1 cellular context compared by ENCODE assay signal in the genomic region with DNA sequence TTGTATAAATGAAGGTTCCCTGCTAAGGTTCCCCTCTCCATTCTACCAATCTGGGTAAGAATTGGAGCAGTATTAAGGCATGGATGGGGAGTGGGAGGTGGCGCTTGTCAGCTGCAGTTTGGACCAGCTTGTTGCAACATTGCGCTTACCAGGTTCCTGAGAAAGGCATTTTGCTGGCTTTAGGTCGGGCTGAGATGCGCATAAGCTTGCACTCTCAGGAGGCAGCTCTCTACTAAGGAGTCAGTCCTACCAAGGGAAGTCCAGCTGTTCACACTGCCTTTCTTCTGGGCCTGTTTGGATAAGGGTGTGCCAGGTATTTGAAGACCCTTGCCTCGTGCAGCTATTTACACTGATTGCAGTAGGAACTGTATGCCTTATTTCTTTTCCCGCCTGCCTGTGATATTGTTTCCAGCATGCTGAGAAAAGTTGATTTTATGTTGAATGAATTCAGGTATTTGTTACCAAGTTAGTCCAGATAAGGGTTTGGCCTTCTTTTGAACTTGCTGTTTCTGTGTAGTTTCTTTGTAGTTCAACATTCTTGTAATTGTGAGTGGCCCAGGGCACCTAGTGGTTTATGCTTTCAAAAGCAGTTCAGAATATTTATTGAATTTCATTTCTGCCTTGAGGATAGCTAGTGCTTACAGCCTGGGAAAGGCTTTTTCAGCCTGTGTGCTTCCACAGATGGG.
TF ChIP-seq lines count a peak whose summit lies in the region.

No MANE protein-coding gene starts in this region.

TF ChIP-seq in GM23338, 12 proteins besides CTCF, POLR2A, EP300 and RAD21:
- TF ChIP-seq, protein P1, sequence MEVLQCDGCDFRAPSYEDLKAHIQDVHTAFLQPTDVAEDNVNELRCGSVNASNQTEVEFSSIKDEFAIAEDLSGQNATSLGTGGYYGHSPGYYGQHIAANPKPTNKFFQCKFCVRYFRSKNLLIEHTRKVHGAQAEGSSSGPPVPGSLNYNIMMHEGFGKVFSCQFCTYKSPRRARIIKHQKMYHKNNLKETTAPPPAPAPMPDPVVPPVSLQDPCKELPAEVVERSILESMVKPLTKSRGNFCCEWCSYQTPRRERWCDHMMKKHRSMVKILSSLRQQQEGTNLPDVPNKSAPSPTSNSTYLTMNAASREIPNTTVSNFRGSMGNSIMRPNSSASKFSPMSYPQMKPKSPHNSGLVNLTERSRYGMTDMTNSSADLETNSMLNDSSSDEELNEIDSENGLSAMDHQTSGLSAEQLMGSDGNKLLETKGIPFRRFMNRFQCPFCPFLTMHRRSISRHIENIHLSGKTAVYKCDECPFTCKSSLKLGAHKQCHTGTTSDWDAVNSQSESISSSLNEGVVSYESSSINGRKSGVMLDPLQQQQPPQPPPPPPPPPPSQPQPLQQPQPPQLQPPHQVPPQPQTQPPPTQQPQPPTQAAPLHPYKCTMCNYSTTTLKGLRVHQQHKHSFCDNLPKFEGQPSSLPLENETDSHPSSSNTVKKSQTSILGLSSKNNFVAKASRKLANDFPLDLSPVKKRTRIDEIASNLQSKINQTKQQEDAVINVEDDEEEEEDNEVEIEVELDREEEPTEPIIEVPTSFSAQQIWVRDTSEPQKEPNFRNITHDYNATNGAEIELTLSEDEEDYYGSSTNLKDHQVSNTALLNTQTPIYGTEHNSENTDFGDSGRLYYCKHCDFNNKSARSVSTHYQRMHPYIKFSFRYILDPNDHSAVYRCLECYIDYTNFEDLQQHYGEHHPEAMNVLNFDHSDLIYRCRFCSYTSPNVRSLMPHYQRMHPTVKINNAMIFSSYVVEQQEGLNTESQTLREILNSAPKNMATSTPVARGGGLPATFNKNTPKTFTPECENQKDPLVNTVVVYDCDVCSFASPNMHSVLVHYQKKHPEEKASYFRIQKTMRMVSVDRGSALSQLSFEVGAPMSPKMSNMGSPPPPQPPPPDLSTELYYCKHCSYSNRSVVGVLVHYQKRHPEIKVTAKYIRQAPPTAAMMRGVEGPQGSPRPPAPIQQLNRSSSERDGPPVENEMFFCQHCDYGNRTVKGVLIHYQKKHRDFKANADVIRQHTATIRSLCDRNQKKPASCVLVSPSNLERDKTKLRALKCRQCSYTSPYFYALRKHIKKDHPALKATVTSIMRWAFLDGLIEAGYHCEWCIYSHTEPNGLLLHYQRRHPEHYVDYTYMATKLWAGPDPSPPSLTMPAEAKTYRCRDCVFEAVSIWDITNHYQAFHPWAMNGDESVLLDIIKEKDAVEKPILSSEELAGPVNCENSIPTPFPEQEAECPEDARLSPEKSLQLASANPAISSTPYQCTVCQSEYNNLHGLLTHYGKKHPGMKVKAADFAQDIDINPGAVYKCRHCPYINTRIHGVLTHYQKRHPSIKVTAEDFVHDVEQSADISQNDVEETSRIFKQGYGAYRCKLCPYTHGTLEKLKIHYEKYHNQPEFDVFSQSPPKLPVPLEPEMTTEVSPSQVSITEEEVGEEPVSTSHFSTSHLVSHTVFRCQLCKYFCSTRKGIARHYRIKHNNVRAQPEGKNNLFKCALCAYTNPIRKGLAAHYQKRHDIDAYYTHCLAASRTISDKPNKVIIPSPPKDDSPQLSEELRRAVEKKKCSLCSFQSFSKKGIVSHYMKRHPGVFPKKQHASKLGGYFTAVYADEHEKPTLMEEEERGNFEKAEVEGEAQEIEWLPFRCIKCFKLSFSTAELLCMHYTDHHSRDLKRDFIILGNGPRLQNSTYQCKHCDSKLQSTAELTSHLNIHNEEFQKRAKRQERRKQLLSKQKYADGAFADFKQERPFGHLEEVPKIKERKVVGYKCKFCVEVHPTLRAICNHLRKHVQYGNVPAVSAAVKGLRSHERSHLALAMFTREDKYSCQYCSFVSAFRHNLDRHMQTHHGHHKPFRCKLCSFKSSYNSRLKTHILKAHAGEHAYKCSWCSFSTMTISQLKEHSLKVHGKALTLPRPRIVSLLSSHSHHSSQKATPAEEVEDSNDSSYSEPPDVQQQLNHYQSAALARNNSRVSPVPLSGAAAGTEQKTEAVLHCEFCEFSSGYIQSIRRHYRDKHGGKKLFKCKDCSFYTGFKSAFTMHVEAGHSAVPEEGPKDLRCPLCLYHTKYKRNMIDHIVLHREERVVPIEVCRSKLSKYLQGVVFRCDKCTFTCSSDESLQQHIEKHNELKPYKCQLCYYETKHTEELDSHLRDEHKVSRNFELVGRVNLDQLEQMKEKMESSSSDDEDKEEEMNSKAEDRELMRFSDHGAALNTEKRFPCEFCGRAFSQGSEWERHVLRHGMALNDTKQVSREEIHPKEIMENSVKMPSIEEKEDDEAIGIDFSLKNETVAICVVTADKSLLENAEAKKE (CRISPR knock-in tag; IDR thresholded peaks at IDR 0.05), result no peak
- TF ChIP-seq ZNF114 (CRISPR knock-in tag; IDR thresholded peaks at IDR 0.05) (no peak), CREB1 (CRISPR knock-in tag; IDR thresholded peaks at IDR 0.05; ENCODE audit: low read depth) (no peak), NANOG (IDR thresholded peaks at IDR 0.05; ENCODE audit: borderline replicate concordance) (no peak), POLR2AphosphoS5 (IDR thresholded peaks at IDR 0.05; ENCODE audit: low read depth) (no peak), JUNB (IDR thresholded peaks at IDR 0.05; ENCODE audit: unreplicated experiment) (no peak)
- TF ChIP-seq, protein P2, sequence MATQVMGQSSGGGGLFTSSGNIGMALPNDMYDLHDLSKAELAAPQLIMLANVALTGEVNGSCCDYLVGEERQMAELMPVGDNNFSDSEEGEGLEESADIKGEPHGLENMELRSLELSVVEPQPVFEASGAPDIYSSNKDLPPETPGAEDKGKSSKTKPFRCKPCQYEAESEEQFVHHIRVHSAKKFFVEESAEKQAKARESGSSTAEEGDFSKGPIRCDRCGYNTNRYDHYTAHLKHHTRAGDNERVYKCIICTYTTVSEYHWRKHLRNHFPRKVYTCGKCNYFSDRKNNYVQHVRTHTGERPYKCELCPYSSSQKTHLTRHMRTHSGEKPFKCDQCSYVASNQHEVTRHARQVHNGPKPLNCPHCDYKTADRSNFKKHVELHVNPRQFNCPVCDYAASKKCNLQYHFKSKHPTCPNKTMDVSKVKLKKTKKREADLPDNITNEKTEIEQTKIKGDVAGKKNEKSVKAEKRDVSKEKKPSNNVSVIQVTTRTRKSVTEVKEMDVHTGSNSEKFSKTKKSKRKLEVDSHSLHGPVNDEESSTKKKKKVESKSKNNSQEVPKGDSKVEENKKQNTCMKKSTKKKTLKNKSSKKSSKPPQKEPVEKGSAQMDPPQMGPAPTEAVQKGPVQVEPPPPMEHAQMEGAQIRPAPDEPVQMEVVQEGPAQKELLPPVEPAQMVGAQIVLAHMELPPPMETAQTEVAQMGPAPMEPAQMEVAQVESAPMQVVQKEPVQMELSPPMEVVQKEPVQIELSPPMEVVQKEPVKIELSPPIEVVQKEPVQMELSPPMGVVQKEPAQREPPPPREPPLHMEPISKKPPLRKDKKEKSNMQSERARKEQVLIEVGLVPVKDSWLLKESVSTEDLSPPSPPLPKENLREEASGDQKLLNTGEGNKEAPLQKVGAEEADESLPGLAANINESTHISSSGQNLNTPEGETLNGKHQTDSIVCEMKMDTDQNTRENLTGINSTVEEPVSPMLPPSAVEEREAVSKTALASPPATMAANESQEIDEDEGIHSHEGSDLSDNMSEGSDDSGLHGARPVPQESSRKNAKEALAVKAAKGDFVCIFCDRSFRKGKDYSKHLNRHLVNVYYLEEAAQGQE (IDR thresholded peaks at IDR 0.05; ENCODE audit: unreplicated experiment), result no peak
